ENCODE assay signal across 1 cellular context in genomic region chr9:128687453-128687852, GRCh38.
TF ChIP-seq lines count a peak whose summit lies in the region.

No MANE protein-coding gene starts in this region.

TF ChIP-seq in HepG2, 621 proteins besides CTCF, POLR2A, EP300 and RAD21:
- TF ChIP-seq U2AF1 (optimal IDR thresholded peaks at IDR 0.05; ENCODE audit: low read depth, low read length) (no peak), PPARG (CRISPR knock-in tag; conservative IDR thresholded peaks at IDR 0.05) (no peak), CREB1 (IDR thresholded peaks at IDR 0.05) (no peak), CREB1 (CRISPR knock-in tag; IDR thresholded peaks at IDR 0.05) (no peak), ZFP36 (IDR thresholded peaks at IDR 0.05; ENCODE audit: borderline replicate concordance, low read depth, low read length, partially characterized antibody) (no peak), MED1 (CRISPR knock-in tag; IDR thresholded peaks at IDR 0.05) (no peak), SAP130 (CRISPR knock-in tag; IDR thresholded peaks at IDR 0.05; ENCODE audit: low read depth) (no peak), TRIM22 (IDR thresholded peaks at IDR 0.05) (no peak), ETV5 (CRISPR knock-in tag; IDR thresholded peaks at IDR 0.05; ENCODE audit: borderline replicate concordance) (no peak), ZNF34 (CRISPR knock-in tag; IDR thresholded peaks at IDR 0.05; ENCODE audit: borderline replicate concordance) (no peak), ZBTB4 (CRISPR knock-in tag; IDR thresholded peaks at IDR 0.05; ENCODE audit: borderline replicate concordance) (no peak), RFXANK (CRISPR knock-in tag; IDR thresholded peaks at IDR 0.05) (no peak), KLF9 (CRISPR knock-in tag; IDR thresholded peaks at IDR 0.05; ENCODE audit: low read depth) (no peak), ZNF800 (CRISPR knock-in tag; IDR thresholded peaks at IDR 0.05) (no peak), ZNF414 (CRISPR knock-in tag; IDR thresholded peaks at IDR 0.05) (no peak), THRA (CRISPR knock-in tag; IDR thresholded peaks at IDR 0.05; ENCODE audit: borderline replicate concordance) (no peak), NCOA1 (CRISPR knock-in tag; IDR thresholded peaks at IDR 0.05) (no peak), TBX2 (CRISPR knock-in tag; IDR thresholded peaks at IDR 0.05; ENCODE audit: borderline replicate concordance) (no peak), JUN (CRISPR knock-in tag; IDR thresholded peaks at IDR 0.05) (no peak)
